In genomic region chr6:89385156-89385667, GRCh38 we compare ENCODE assay signal across 10 cellular contexts. TPM values are rescaled to one million over a fixed set of nuclear protein-coding genes. Genes with fewer than 3 reads are reported as not detected.
DNase-seq lines count a peak whose midpoint lies in the region; ATAC-seq, FAIRE-seq and TF ChIP-seq lines count a peak whose summit lies in the region.
"Had no signal": no experiment of that assay in that cellular context is flagged by ENCODE, and none has a peak within 500 bp of the region (broad histone marks: within the 10 kb centered on the region; RNA-seq: fewer than 3 reads in every experiment).

No MANE protein-coding gene starts in this region.

- no peak overlapping the region for H2AK5ac ChIP-seq in IMR-90 (ENCODE audit: low read depth, low read length)

- H2BK120ac ChIP-seq in IMR-90 (ENCODE audit: low read depth, low read length): no peak overlapping the region

- TF ChIP-seq CTCF in MCF 10A (IDR thresholded peaks at IDR 0.05; ENCODE audit: unreplicated experiment) (no peak), breast epithelium (IDR thresholded peaks at IDR 0.05) (no peak), IMR-90 (conservative IDR thresholded peaks at IDR 0.05; ENCODE audit: low read depth, low read length) (no peak), K562 (IDR thresholded peaks at IDR 0.05 in 2 of 3, conservative IDR thresholded peaks at IDR 0.05 in 1 of 3; ENCODE audit: insufficient read depth in 2 of 3, low read depth in 1 of 3, low read length in 3 of 3) (no peak), thyroid gland (IDR thresholded peaks at IDR 0.05) (no peak)

- peaks cover 6% of the 10 kb centered on the region for H3K4me1 Mint-ChIP-seq in MCF 10A (ENCODE audit: insufficient read depth, unreplicated experiment)

- H3K9me3 Mint-ChIP-seq in MCF 10A (ENCODE audit: unreplicated experiment): no peaks in the 10 kb centered on the region

- H3K27ac ChIP-seq in breast epithelium: no peak overlapping the region
- H3K27ac ChIP-seq in IMR-90 (ENCODE audit: insufficient read depth, low read length): no peak overlapping the region
- no peak overlapping the region for H3K27ac ChIP-seq in K562 (ENCODE audit: extremely low read depth, low read depth, low read length)
- H3K27ac ChIP-seq in thyroid gland: peak overlapping the region in 2 of 3 donors; percentile 37 to 64
- H3K27ac ChIP-seq: C4-2B had no signal

- dilution Hi-C loops in IMR-90 (cut with HindIII; ENCODE audit: low sequenced_read_pairs, unreplicated experiment): no loop called here

- no peaks in the 10 kb centered on the region for H3K79me2 ChIP-seq in K562 (ENCODE audit: control insufficient read depth, insufficient read depth, low read length)

- no peak overlapping the region for H3K4me3 Mint-ChIP-seq in MCF 10A (ENCODE audit: unreplicated experiment)

- H4K20me1 ChIP-seq in IMR-90 (ENCODE audit: insufficient read depth, low read length) (no peaks in the 10 kb centered on the region), K562 (replicated peaks; ENCODE audit: control insufficient read depth, insufficient read depth, low read length) (no peaks in the 10 kb centered on the region)

- H3K4ac ChIP-seq in IMR-90 (ENCODE audit: low read depth, low read length): no peak overlapping the region

- no CpG with 5 or more reads among the region's 5 CpGs for whole genome bisulfite sequencing in IMR-90 (ENCODE audit: extremely low coverage in 2 of 2, insufficient read length in 1 of 2), 2 experiments
- WGBS in K562 (ENCODE audit: insufficient coverage, low coverage, missing lambda C conversion rate): 2% methylated on average over 5 of the region's 5 CpGs
- WGBS in thyroid gland, 2 donors: 44 to 56% methylated on average over 5 of the region's 5 CpGs

- H3K9me3 ChIP-seq in breast epithelium (no peaks in the 10 kb centered on the region), IMR-90 (ENCODE audit: control insufficient read depth, insufficient read depth, low read length) (no peaks in the 10 kb centered on the region), K562 (replicated peaks; ENCODE audit: control insufficient read depth, insufficient read depth, low read depth, low read length) (no peaks in the 10 kb centered on the region), thyroid gland (no peaks in the 10 kb centered on the region)

- no peak overlapping the region for H3K4me2 ChIP-seq in IMR-90 (ENCODE audit: low read depth, low read length)
- H3K4me2 ChIP-seq in K562 (ENCODE audit: insufficient read depth, low read length): no peak overlapping the region

- no peak overlapping the region for H3K9ac ChIP-seq in IMR-90 (ENCODE audit: low read depth, low read length)
- no peak overlapping the region for H3K9ac ChIP-seq in K562 (ENCODE audit: insufficient read depth in 1 of 2, low read depth in 2 of 2, low read length in 2 of 2)

- no peak overlapping the region for H3K14ac ChIP-seq in IMR-90 (replicated peaks; ENCODE audit: low read depth, low read length)

- no peak for TF ChIP-seq EP300 in K562 (IDR thresholded peaks at IDR 0.05; ENCODE audit: low read length)

- H3K9me1 ChIP-seq in IMR-90 (ENCODE audit: insufficient read depth, low read length) (no peaks in the 10 kb centered on the region), K562 (ENCODE audit: control insufficient read depth, insufficient read depth, low read length) (no peaks in the 10 kb centered on the region)

- H2AK9ac ChIP-seq in IMR-90 (replicated peaks; ENCODE audit: low read depth, low read length, poor library complexity): no peak overlapping the region

- no peak overlapping the region for H2BK5ac ChIP-seq in IMR-90 (ENCODE audit: low read depth, low read length, poor library complexity, severe bottlenecking)

- POLR2A ChIA-PET in MCF 10A (lab: Yijun Ruan, JAX) (no interaction called here), IMR-90 (lab: Charles Lee; ENCODE audit: unreplicated experiment) (no interaction called here), K562 (lab: Yijun Ruan, JAX) (interaction anchor here (1.0 kb wide), 1 partner anchor 13 kb away, joined by 3 read pairs; no protein-coding TSS in a partner anchor)

- no peak overlapping the region for H3K23ac ChIP-seq in IMR-90 (ENCODE audit: low read depth, low read length)

- no peaks in the 10 kb centered on the region for H3K36me3 ChIP-seq in breast epithelium
- no peaks in the 10 kb centered on the region for H3K36me3 ChIP-seq in IMR-90 (ENCODE audit: control insufficient read depth, insufficient read depth, low read length)
- no peaks in the 10 kb centered on the region for H3K36me3 ChIP-seq in K562 (ENCODE audit: control insufficient read depth, insufficient read depth, low read length)
- no peaks in the 10 kb centered on the region for H3K36me3 ChIP-seq in thyroid gland

- no peaks in the 10 kb centered on the region for H3K36me3 Mint-ChIP-seq in MCF 10A (ENCODE audit: insufficient read depth, unreplicated experiment)

- H3K4me1 ChIP-seq in breast epithelium (no peaks in the 10 kb centered on the region), IMR-90 (ENCODE audit: control insufficient read depth, insufficient read depth, low read length) (no peaks in the 10 kb centered on the region), K562 (replicated peaks in 1 of 2; ENCODE audit: control insufficient read depth in 2 of 2, insufficient read depth in 2 of 2, low read length in 2 of 2) (no peaks in the 10 kb centered on the region), thyroid gland (peaks cover 11 to 18% of the 10 kb centered on the region in 2 donors)

- H3K27me3 ChIP-seq in breast epithelium: no peaks in the 10 kb centered on the region
- peaks cover 2% of the 10 kb centered on the region for H3K27me3 ChIP-seq in IMR-90 (ENCODE audit: control insufficient read depth, insufficient read depth, low read length)
- peaks cover 22 to 43% of the 10 kb centered on the region in 2 experiments; a peak in 4 of 5 replicates for H3K27me3 ChIP-seq in K562 (ENCODE audit: control insufficient read depth in 2 of 2, insufficient read depth in 2 of 2, low read length in 2 of 2)
- H3K27me3 ChIP-seq in thyroid gland: no peaks in the 10 kb centered on the region

- CTCF ChIA-PET in MCF 10A (lab: Yijun Ruan, JAX): interaction anchor here (0.6 to 2.8 kb wide), 4 partner anchors 13 to 26 kb away, joined by 3 to 16 read pairs (median 4); no protein-coding TSS in a partner anchor
- CTCF ChIA-PET in IMR-90 (lab: Yijun Ruan, JAX): interaction anchor here (1.1 kb wide), 1 partner anchor 13 kb away, joined by 4 read pairs; no protein-coding TSS in a partner anchor
- CTCF ChIA-PET in K562 (lab: Yijun Ruan, JAX; ENCODE audit: low intra/inter-chr PET ratio): no interaction called here

- peak overlapping the region; percentile 11 for H2AFZ ChIP-seq in IMR-90 (replicated peaks; ENCODE audit: low read length, poor library complexity)
- no peak overlapping the region for H2AFZ ChIP-seq in K562 (ENCODE audit: low read depth, low read length)

- H3K27me3 Mint-ChIP-seq in MCF 10A (ENCODE audit: insufficient read depth, unreplicated experiment): no peaks in the 10 kb centered on the region

- H3K79me1 ChIP-seq in IMR-90 (ENCODE audit: low read depth in 1 of 2, low read length in 2 of 2): no peaks in the 10 kb centered on the region

- TF ChIP-seq POLR2A in breast epithelium (IDR thresholded peaks at IDR 0.05): no peak
- no peak for TF ChIP-seq POLR2A in IMR-90 (IDR thresholded peaks at IDR 0.05; ENCODE audit: low read depth, low read length)
- no peak for TF ChIP-seq POLR2A in K562 (conservative IDR thresholded peaks at IDR 0.05)
- no peak for TF ChIP-seq POLR2A in thyroid gland (IDR thresholded peaks at IDR 0.05)

- no peak overlapping the region for H3K27ac Mint-ChIP-seq in MCF 10A (ENCODE audit: low read depth, unreplicated experiment)

- no peak for FAIRE-seq in K562 (lab: Jason Lieb, UNC)

- no peak overlapping the region for H4K8ac ChIP-seq in IMR-90 (ENCODE audit: low read depth in 2 of 2, low read length in 2 of 2)

- in situ Hi-C loops in IMR-90 (cut with MboI; ENCODE audit: low sequenced_read_pairs): no loop called here
- in situ Hi-C loops in K562 (cut with MboI): no loop called here

- no peak for TF ChIP-seq RAD21 in IMR-90 (IDR thresholded peaks at IDR 0.05; ENCODE audit: low read length)
- TF ChIP-seq RAD21 in K562 (CRISPR knock-in tag; conservative IDR thresholded peaks at IDR 0.05 in 1 of 2, IDR thresholded peaks at IDR 0.05 in 1 of 2): no peak

- H3K56ac ChIP-seq in IMR-90 (ENCODE audit: extremely low read depth, insufficient read depth, low read length): no peak overlapping the region

- ATAC-seq in IMR-90 (ENCODE audit: low read depth) (no peak), K562 (no peak), GM18909 (IDR thresholded peaks at IDR 0.05; ENCODE audit: poor library complexity, unreplicated experiment) (no peak), GM18511 (IDR thresholded peaks at IDR 0.05; ENCODE audit: unreplicated experiment) (no peak)

- BruUV-seq in MCF 10A (replicated peaks; lab: Mats Ljungman, UMichigan) (no TSS peak), IMR-90 (replicated peaks; lab: Mats Ljungman, UMichigan) (no TSS peak), K562 (replicated peaks; lab: Mats Ljungman, UMichigan) (no TSS peak)

- H4K5ac ChIP-seq in IMR-90 (ENCODE audit: low read depth, low read length): no peak overlapping the region

- H4K91ac ChIP-seq in IMR-90 (ENCODE audit: insufficient read depth, low read depth, low read length): no peak overlapping the region

- no peak overlapping the region for H3K4me3 ChIP-seq in breast epithelium
- H3K4me3 ChIP-seq in IMR-90 (ENCODE audit: insufficient read depth, low read depth, low read length): no peak overlapping the region
- H3K4me3 ChIP-seq in K562: no peak overlapping the region
- no peak overlapping the region for H3K4me3 ChIP-seq in thyroid gland (replicated peaks in 1 of 3)

- no peak overlapping the region for H2BK20ac ChIP-seq in IMR-90 (ENCODE audit: low read depth, low read length)

- DNase-seq in MCF 10A (ENCODE audit: unreplicated experiment): peak; percentile 76
- no peak for DNase-seq in breast epithelium (ENCODE audit: low spot score in 2 of 2)
- no peak for DNase-seq in IMR-90
- no peak for DNase-seq in K562 (ENCODE audit: extremely low read depth in 1 of 4, low spot score in 3 of 4)
- DNase-seq in thyroid gland: peak in 1 of 2 donors; percentile 13
- DNase-seq in islet precursor cell: no peak
- DNase-seq: erythroblast had no signal

- H3K18ac ChIP-seq in IMR-90 (ENCODE audit: low read depth, low read length): no peak overlapping the region

- H2BK15ac ChIP-seq in IMR-90 (ENCODE audit: low read depth, low read length): no peak overlapping the region

- intact Hi-C loops in MCF 10A (cut with micrococcal nuclease): no loop called here
- intact Hi-C loops in breast epithelium (cut with DNase I; ENCODE audit: low total_unique reads): no loop called here
- intact Hi-C loops in IMR-90 (cut with micrococcal nuclease): no loop called here
- intact Hi-C loops in K562 (cut with micrococcal nuclease): no loop called here
- intact Hi-C loops in thyroid gland (cut with DNase I): no loop called here

RNA-seq across cellular contexts. Expression of gene RRAGD, which starts 26.9 kb away (rescaled TPM):
- 0.33 and 0.49 TPM in 2 replicates for total RNA-seq in MCF 10A (2022)
- 10 to 100 TPM; 12.8 to 38.6 (median 23.9) TPM for total RNA-seq in breast epithelium
- total RNA-seq in IMR-90 (2012; rRNA removed): not detected in 2 replicates
- not detected in 2 replicates for polyA plus RNA-seq in IMR-90 (2012; rRNA removed)
- not detected in 2 replicates for polyA plus RNA-seq in IMR-90 (2012; cell fraction: cytosol; rRNA removed)
- polyA plus RNA-seq in IMR-90 (2012; cell fraction: nucleus; rRNA removed; ENCODE audit: low replicate concordance): not detected in 2 replicates
- total RNA-seq in K562 (2011; cell fraction: chromatin; rRNA removed; ENCODE audit: low replicate concordance): not detected in 2 replicates
- total RNA-seq in K562 (2011; cell fraction: nucleolus; rRNA removed): not detected in 2 replicates
- not detected in 2 replicates for total RNA-seq in K562 (2011; cell fraction: nucleoplasm; rRNA removed)
- total RNA-seq in K562 (2014; rRNA removed): not detected in 2 replicates
- total RNA-seq in K562 (2014; rRNA removed; fragmentation: Illumina TruSeq; extraction: Trizol): not detected in 2 replicates
- 0.07 TPM in 1 of 2 replicates, not detected in the other for total RNA-seq in K562 (2015; rRNA removed; fragmentation: Illumina TruSeq; extraction: Trizol)
- 0.04 TPM in 1 of 2 replicates, not detected in the other for total RNA-seq in K562 (2021)
- 0.03 and 0.24 TPM in 2 replicates for polyA plus RNA-seq in K562 (2011; rRNA removed)
- polyA plus RNA-seq in K562 (2011; cell fraction: cytosol; rRNA removed): 0.03 TPM in 1 of 2 replicates, not detected in the other
- 0.14 TPM in 1 of 2 replicates, not detected in the other for polyA plus RNA-seq in K562 (2011; cell fraction: nucleus; rRNA removed)
- 0.03 and 0.12 TPM in 2 replicates for polyA plus RNA-seq in K562 (2012)
- not detected in 2 replicates for polyA plus RNA-seq in K562 (2014; fragmentation: Illumina TruSeq; extraction: Trizol)
- not detected for polyA plus RNA-seq in K562 (2014; fragmentation: Nextera tagmentation; extraction: Ambion mirVana)
- polyA plus RNA-seq in K562 (2014; rRNA removed): not detected in 2 replicates
- polyA minus RNA-seq in K562 (2011; rRNA and poly(A)+ RNA removed): 0.15 TPM in 1 of 2 replicates, not detected in the other
- not detected in 2 replicates for polyA minus RNA-seq in K562 (2011; cell fraction: cytosol; rRNA and poly(A)+ RNA removed)
- polyA minus RNA-seq in K562 (2011; cell fraction: nucleus; rRNA and poly(A)+ RNA removed): not detected in 2 replicates
- total RNA-seq in thyroid gland: 10 to 100 TPM; 49.8 to 73.0 (median 62.2) TPM

RNA-seq across cellular contexts. Expression of gene UBE2J1, which starts 32.7 kb away (rescaled TPM):
- 39.0 and 40.0 TPM in 2 replicates for total RNA-seq in MCF 10A (2022)
- total RNA-seq in breast epithelium: 10 to 100 TPM; 23.4 to 40.1 (median 34.4) TPM
- 35.3 and 37.8 TPM in 2 replicates for total RNA-seq in IMR-90 (2012; rRNA removed)
- 19.8 and 20.9 TPM in 2 replicates for polyA plus RNA-seq in IMR-90 (2012; rRNA removed)
- polyA plus RNA-seq in IMR-90 (2012; cell fraction: cytosol; rRNA removed): 7.4 and 9.8 TPM in 2 replicates
- 3.3 and 14.2 TPM in 2 replicates for polyA plus RNA-seq in IMR-90 (2012; cell fraction: nucleus; rRNA removed; ENCODE audit: low replicate concordance)
- 4.2 and 10.1 TPM in 2 replicates for total RNA-seq in K562 (2011; cell fraction: chromatin; rRNA removed; ENCODE audit: low replicate concordance)
- 3.0 and 3.3 TPM in 2 replicates for total RNA-seq in K562 (2011; cell fraction: nucleolus; rRNA removed)
- total RNA-seq in K562 (2011; cell fraction: nucleoplasm; rRNA removed): 6.1 and 12.7 TPM in 2 replicates
- total RNA-seq in K562 (2014; rRNA removed): 19.6 and 19.7 TPM in 2 replicates
- 27.2 and 30.0 TPM in 2 replicates for total RNA-seq in K562 (2014; rRNA removed; fragmentation: Illumina TruSeq; extraction: Trizol)
- 25.8 and 28.5 TPM in 2 replicates for total RNA-seq in K562 (2015; rRNA removed; fragmentation: Illumina TruSeq; extraction: Trizol)
- 22.0 and 22.4 TPM in 2 replicates for total RNA-seq in K562 (2021)
- 25.8 and 32.6 TPM in 2 replicates for polyA plus RNA-seq in K562 (2011; rRNA removed)
- 11.5 and 16.4 TPM in 2 replicates for polyA plus RNA-seq in K562 (2011; cell fraction: cytosol; rRNA removed)
- polyA plus RNA-seq in K562 (2011; cell fraction: nucleus; rRNA removed): 6.1 and 7.8 TPM in 2 replicates
- 19.3 and 26.0 TPM in 2 replicates for polyA plus RNA-seq in K562 (2012)
- polyA plus RNA-seq in K562 (2014; fragmentation: Illumina TruSeq; extraction: Trizol): 24.6 and 28.9 TPM in 2 replicates
- 10 to 100 TPM; 11.6 to 14.9 TPM for polyA plus RNA-seq in K562 (2014; fragmentation: Nextera tagmentation; extraction: Ambion mirVana)
- 18.8 and 20.6 TPM in 2 replicates for polyA plus RNA-seq in K562 (2014; rRNA removed)
- polyA minus RNA-seq in K562 (2011; rRNA and poly(A)+ RNA removed): 34.0 and 34.2 TPM in 2 replicates
- 12.6 and 13.2 TPM in 2 replicates for polyA minus RNA-seq in K562 (2011; cell fraction: cytosol; rRNA and poly(A)+ RNA removed)
- polyA minus RNA-seq in K562 (2011; cell fraction: nucleus; rRNA and poly(A)+ RNA removed): 3.6 and 7.0 TPM in 2 replicates
- total RNA-seq in thyroid gland: 10 to 100 TPM; 49.8 to 63.1 (median 51.9) TPM

RNA-seq across cellular contexts. Expression of gene ANKRD6, which starts 47.7 kb away (rescaled TPM):
- total RNA-seq in MCF 10A (2022): 1.0 and 2.1 TPM in 2 replicates
- 10 to 100 TPM in 2 of 3 donors, 1 to 10 TPM in 1; 9.6 to 23.7 (median 18.0) TPM for total RNA-seq in breast epithelium
- total RNA-seq in IMR-90 (2012; rRNA removed): 0.18 and 0.28 TPM in 2 replicates
- polyA plus RNA-seq in IMR-90 (2012; rRNA removed): 0.12 and 0.44 TPM in 2 replicates
- 0.02 and 0.05 TPM in 2 replicates for polyA plus RNA-seq in IMR-90 (2012; cell fraction: cytosol; rRNA removed)
- 0.15 and 0.37 TPM in 2 replicates for polyA plus RNA-seq in IMR-90 (2012; cell fraction: nucleus; rRNA removed; ENCODE audit: low replicate concordance)
- 0.26 TPM in 1 of 2 replicates, not detected in the other for total RNA-seq in K562 (2011; cell fraction: chromatin; rRNA removed; ENCODE audit: low replicate concordance)
- not detected in 2 replicates for total RNA-seq in K562 (2011; cell fraction: nucleolus; rRNA removed)
- total RNA-seq in K562 (2011; cell fraction: nucleoplasm; rRNA removed): not detected in 2 replicates
- total RNA-seq in K562 (2014; rRNA removed): not detected in 2 replicates
- 0.22 TPM in 1 of 2 replicates, not detected in the other for total RNA-seq in K562 (2014; rRNA removed; fragmentation: Illumina TruSeq; extraction: Trizol)
- not detected in 2 replicates for total RNA-seq in K562 (2015; rRNA removed; fragmentation: Illumina TruSeq; extraction: Trizol)
- total RNA-seq in K562 (2021): 0.13 TPM in 1 of 2 replicates, not detected in the other
- 0.08 and 0.23 TPM in 2 replicates for polyA plus RNA-seq in K562 (2011; rRNA removed)
- polyA plus RNA-seq in K562 (2011; cell fraction: cytosol; rRNA removed): 0.01 and 0.03 TPM in 2 replicates
- polyA plus RNA-seq in K562 (2011; cell fraction: nucleus; rRNA removed): 0.07 and 0.13 TPM in 2 replicates
- polyA plus RNA-seq in K562 (2012): 0.12 and 0.55 TPM in 2 replicates
- not detected in 2 replicates for polyA plus RNA-seq in K562 (2014; fragmentation: Illumina TruSeq; extraction: Trizol)
- polyA plus RNA-seq in K562 (2014; fragmentation: Nextera tagmentation; extraction: Ambion mirVana): under 1 TPM; 0.04 TPM
- polyA plus RNA-seq in K562 (2014; rRNA removed): 1.3 TPM in 1 of 2 replicates, not detected in the other
- 0.54 TPM in 1 of 2 replicates, not detected in the other for polyA minus RNA-seq in K562 (2011; rRNA and poly(A)+ RNA removed)
- 1.3 TPM in 1 of 2 replicates, not detected in the other for polyA minus RNA-seq in K562 (2011; cell fraction: cytosol; rRNA and poly(A)+ RNA removed)
- not detected in 2 replicates for polyA minus RNA-seq in K562 (2011; cell fraction: nucleus; rRNA and poly(A)+ RNA removed)
- 10 to 100 TPM; 18.2 to 50.6 (median 20.6) TPM for total RNA-seq in thyroid gland

Comparison
In these comparisons a context has a peak if more than half of its experiments do, and no peak if none do; other contexts are left out.
1. H3K27ac ChIP-seq: peak in thyroid gland (2 of 3); none in breast epithelium (0 of 2), IMR-90 (single experiment) and K562 (single experiment).